ENCODE assay signal across 14 cellular contexts in genomic region chr12:27610380-27610779, GRCh38.
A peak's percentile ranks its signal among the peaks of the same experiment; 100 is the strongest.
DNase-seq lines count a peak whose midpoint lies in the region; ATAC-seq and TF ChIP-seq lines count a peak whose summit lies in the region.
"Had no signal": no experiment of that assay in that cellular context is flagged by ENCODE, and none has a peak within 500 bp of the region (broad histone marks: within the 10 kb centered on the region; RNA-seq: fewer than 3 reads in every experiment).

No MANE protein-coding gene starts in this region.

- no peaks in the 10 kb centered on the region for H3K36me3 ChIP-seq in suprapubic skin

- peaks cover 49% of the 10 kb centered on the region for H3K4me1 ChIP-seq in suprapubic skin

- ATAC-seq in GM21360 (IDR thresholded peaks at IDR 0.05; ENCODE audit: unreplicated experiment) (no peak), HG02938 (IDR thresholded peaks at IDR 0.05; ENCODE audit: unreplicated experiment) (no peak)
- ATAC-seq: stimulated activated naive B cell treated with anti-CD40 and anti-IgM and Interleukin-4, amounts not matched to agents 10 μg/mL and 1 μg/mL and 100 μg/mL, for 72 hours; T-cell had no signal

- H3K4me3 ChIP-seq in fibroblast of the aortic adventitia (ENCODE audit: low read depth, low read length) (no peak overlapping the region), suprapubic skin (no peak overlapping the region)

- TF ChIP-seq POLR2A in suprapubic skin (IDR thresholded peaks at IDR 0.05), result no peak

- TF ChIP-seq EP300 in suprapubic skin (IDR thresholded peaks at IDR 0.05), result no peak

- no peaks in the 10 kb centered on the region for H3K9me3 ChIP-seq in suprapubic skin

- WGBS in suprapubic skin, result 38% methylated on average over 2 of the region's 2 CpGs

- TF ChIP-seq CTCF in fibroblast of the aortic adventitia (IDR thresholded peaks at IDR 0.05; ENCODE audit: insufficient read depth, low read length) (no peak), suprapubic skin (IDR thresholded peaks at IDR 0.05) (no peak)

- no peaks in the 10 kb centered on the region for H3K27me3 ChIP-seq in suprapubic skin

- peak; percentile 21 for DNase-seq in NCI-H2196 (lab: John Stamatoyannopoulos, UW; ENCODE audit: unreplicated experiment)
- DNase-seq in NCI-H2196 treated with DMSO at 0.1 percent for 48 hours (lab: John Stamatoyannopoulos, UW; ENCODE audit: unreplicated experiment), result no peak
- peak; percentile 66 for DNase-seq in SW480 (ENCODE audit: low spot score)
- DNase-seq in fibroblast of the aortic adventitia (ENCODE audit: low read depth), result peak; percentile 77
- DNase-seq in suprapubic skin (ENCODE audit: low spot score in 2 of 2), result no peak
- no peak for DNase-seq in COR-L47 (lab: John Stamatoyannopoulos, UW)
- DNase-seq: activated naive CD8-positive, alpha-beta T cell treated with anti-CD3 and anti-CD28 coated beads for 36 hours; islet precursor cell; NCI-H526 treated with DMSO at 0.1 percent for 48 hours; stimulated activated naive B cell treated with anti-CD40 and anti-IgM and Interleukin-4, amounts not matched to agents 10 μg/mL and 1 μg/mL and 100 μg/mL, for 72 hours; T-cell had no signal

- H3K27ac ChIP-seq in suprapubic skin, result peak overlapping the region; percentile 16
- H3K27ac ChIP-seq: KMS-11 had no signal

Comparison
In these comparisons a context has a peak if more than half of its experiments do, and no peak if none do; other contexts are left out.
1. DNase-seq: peak in NCI-H2196 (single experiment), SW480 (single experiment) and fibroblast of the aortic adventitia (single experiment); none in NCI-H2196 treated with DMSO at 0.1 percent for 48 hours (single experiment), suprapubic skin (0 of 2) and COR-L47 (single experiment).